1 cellular context compared by ENCODE assay signal in genomic region chr13:45336025-45336800, GRCh38.
TF ChIP-seq lines count a peak whose summit lies in the region.

No MANE protein-coding gene starts in this region.

TF ChIP-seq in GM12878, 131 proteins besides CTCF, POLR2A, EP300 and RAD21 (continued from another document):
- no peak for TF ChIP-seq FOXK2 (IDR thresholded peaks at IDR 0.05)
- peak; percentile 21; the same call in 1 of the 2 replicates for TF ChIP-seq BACH1 (IDR thresholded peaks at IDR 0.05; ENCODE audit: borderline replicate concordance)
- peak; percentile 62; the same call in 1 of the 2 replicates for TF ChIP-seq POLR2AphosphoS2 (IDR thresholded peaks at IDR 0.05; ENCODE audit: low read depth, low read length)
- TF ChIP-seq POLR2AphosphoS5 (IDR thresholded peaks at IDR 0.05; ENCODE audit: low read length) = peak; percentile 66
- TF ChIP-seq TARDBP (IDR thresholded peaks at IDR 0.05; ENCODE audit: borderline replicate concordance) = no peak
